ENCODE assay signal across 12 cellular contexts in genomic region chr4:28287837-28288236, GRCh38.
DNase-seq lines count a peak whose midpoint lies in the region; ATAC-seq, FAIRE-seq and TF ChIP-seq lines count a peak whose summit lies in the region.
"Had no signal": no experiment of that assay in that cellular context is flagged by ENCODE, and none has a peak within 500 bp of the region (broad histone marks: within the 10 kb centered on the region; RNA-seq: fewer than 3 reads in every experiment).

No MANE protein-coding gene starts in this region.

- no peak for TF ChIP-seq POLR2A in endothelial cell of umbilical vein (IDR thresholded peaks at IDR 0.05; ENCODE audit: low read depth, low read length)

- intact Hi-C loops in PC-9 (cut with micrococcal nuclease; ENCODE audit: unreplicated experiment): loop anchor here (1.0 to 5.0 kb wide), 3 partner anchors 61 to 148 kb away; no protein-coding TSS in a partner anchor
- intact Hi-C loops in endothelial cell of umbilical vein (cut with micrococcal nuclease): loop anchor here (5.0 kb wide), 1 partner anchor 64 kb away; no protein-coding TSS in a partner anchor
- intact Hi-C loops in Right ventricle myocardium inferior (cut with DNase I): no loop called here

- dilution Hi-C loops in endothelial cell of umbilical vein (cut with MboI; ENCODE audit: extremely low pct_ligation_motif_present, low sequenced_read_pairs): no loop called here

- H3K27me3 ChIP-seq in BJ (ENCODE audit: control insufficient read depth, insufficient read depth, low read length) (no peaks in the 10 kb centered on the region), PC-9 (ENCODE audit: insufficient read depth, low read depth) (no peaks in the 10 kb centered on the region), endothelial cell of umbilical vein (ENCODE audit: control insufficient read depth in 2 of 2, insufficient read depth in 2 of 2, low read length in 2 of 2) (no peaks in the 10 kb centered on the region)

- FAIRE-seq in endothelial cell of umbilical vein (lab: Jason Lieb, UNC): no peak

- H2AFZ ChIP-seq in PC-9 (no peak overlapping the region), endothelial cell of umbilical vein (ENCODE audit: low read depth, low read length) (peak overlapping the region; percentile 2)

- H3K9me2 ChIP-seq in PC-9 (ENCODE audit: insufficient read depth): no peaks in the 10 kb centered on the region

- no peaks in the 10 kb centered on the region for H3K36me3 ChIP-seq in BJ (ENCODE audit: control insufficient read depth, insufficient read depth, low read length)
- no peaks in the 10 kb centered on the region for H3K36me3 ChIP-seq in PC-9 (ENCODE audit: low read depth)
- no peaks in the 10 kb centered on the region for H3K36me3 ChIP-seq in endothelial cell of umbilical vein (ENCODE audit: control insufficient read depth in 2 of 2, extremely low read depth in 1 of 2, insufficient read depth in 2 of 2, low read length in 2 of 2)

- H4K20me1 ChIP-seq in PC-9 (ENCODE audit: insufficient read depth) (no peaks in the 10 kb centered on the region), endothelial cell of umbilical vein (replicated peaks; ENCODE audit: control insufficient read depth, extremely low read depth, insufficient read depth, low read length) (no peaks in the 10 kb centered on the region)

- POLR2A ChIA-PET in BJ (lab: Charles Lee) (interaction anchor here (0.6 to 0.7 kb wide), 2 partner anchors 62 to 228 kb away, joined by 3 to 7 read pairs; no protein-coding TSS in a partner anchor), PC-9 (lab: Charles Lee; ENCODE audit: unreplicated experiment) (no interaction called here), endothelial cell of umbilical vein (lab: Charles Lee) (no interaction called here)

- no peaks in the 10 kb centered on the region for H3K79me2 ChIP-seq in PC-9 (ENCODE audit: low read depth)
- no peaks in the 10 kb centered on the region for H3K79me2 ChIP-seq in endothelial cell of umbilical vein (ENCODE audit: control insufficient read depth, insufficient read depth, low read length)

- H3K4me2 ChIP-seq in PC-9 (0 out of 2 replicates have a peak overlapping the region, but pooled peaks have one; percentile 11), endothelial cell of umbilical vein (ENCODE audit: insufficient read depth, low read length) (no peak overlapping the region)

- no peaks in the 10 kb centered on the region for H3K9me1 ChIP-seq in endothelial cell of umbilical vein (replicated peaks; ENCODE audit: control insufficient read depth, extremely low read depth, insufficient read depth, low read length)

- peaks cover 12% of the 10 kb centered on the region; the same call in 1 of the 2 replicates for H3F3A ChIP-seq in PC-9 (ENCODE audit: insufficient read depth, low read depth)

- no TSS peak for BruUV-seq in PC-9 (replicated peaks; lab: Mats Ljungman, UMichigan)
- BruUV-seq in endothelial cell of umbilical vein (replicated peaks; lab: Mats Ljungman, UMichigan): no TSS peak

- H3K9ac ChIP-seq in endothelial cell of umbilical vein (replicated peaks; ENCODE audit: extremely low read depth, insufficient read depth, low read length): no peak overlapping the region

- CTCF ChIA-PET in BJ (lab: Yijun Ruan, JAX): no interaction called here
- CTCF ChIA-PET in PC-9 (lab: Charles Lee): no interaction called here
- CTCF ChIA-PET in endothelial cell of umbilical vein (lab: Charles Lee): no interaction called here

- peaks cover 14% of the 10 kb centered on the region for H3K4me1 ChIP-seq in PC-9 (replicated peaks; ENCODE audit: insufficient read depth)
- no peaks in the 10 kb centered on the region for H3K4me1 ChIP-seq in endothelial cell of umbilical vein (ENCODE audit: control insufficient read depth, extremely low read depth, insufficient read depth, low read length)

- ATAC-seq in Right ventricle myocardium inferior: no peak

- H3K9me3 ChIP-seq in PC-9 (ENCODE audit: insufficient read depth, low read depth) (peaks cover 5% of the 10 kb centered on the region; the same call in 1 of the 2 replicates), endothelial cell of umbilical vein (replicated peaks; ENCODE audit: control insufficient read depth, insufficient read depth, low read length) (no peaks in the 10 kb centered on the region)

- TF ChIP-seq CTCF in BJ (IDR thresholded peaks at IDR 0.05; ENCODE audit: insufficient read depth, low read depth, low read length) (no peak), PC-9 (conservative IDR thresholded peaks at IDR 0.05) (no peak), endothelial cell of umbilical vein (IDR thresholded peaks at IDR 0.05; ENCODE audit: extremely low read depth in 1 of 2, insufficient read depth in 1 of 2, low read depth in 1 of 2, low read length in 2 of 2) (no peak)

- H3K4me3 ChIP-seq in BJ (ENCODE audit: low read depth, low read length) (no peak overlapping the region), PC-9 (no peak overlapping the region), endothelial cell of umbilical vein (replicated peaks in 1 of 3; ENCODE audit: insufficient read depth in 1 of 3, low read depth in 1 of 3, low read length in 3 of 3) (no peak overlapping the region)

- DNase-seq in BJ (ENCODE audit: low read depth): peak; percentile 100
- DNase-seq in PC-9: peak; percentile 63 to 78
- peak; percentile 63 for DNase-seq in endothelial cell of umbilical vein (ENCODE audit: low read depth, low spot score)
- peak; percentile 88 for DNase-seq in myocyte (ENCODE audit: low read depth)
- DNase-seq in NCI-H774 (lab: John Stamatoyannopoulos, UW): no peak
- no peak for DNase-seq in Right ventricle myocardium inferior (ENCODE audit: missing footprints)
- no peak for DNase-seq in activated naive CD4-positive, alpha-beta T cell (lab: John Stamatoyannopoulos, UW)
- no peak for DNase-seq in DMS 273 (lab: John Stamatoyannopoulos, UW; ENCODE audit: unreplicated experiment)
- DNase-seq: activated CD8-positive, alpha-beta memory T cell treated with anti-CD3 and anti-CD28 coated beads, Interleukin-2, amount 50 U/mL, for 48 hours; Calu3; caudate nucleus; NCI-H2029 treated with DMSO at 0.1 percent for 48 hours had no signal

- H3K27ac ChIP-seq in PC-9: no peak overlapping the region
- peak overlapping the region; percentile 6 for H3K27ac ChIP-seq in endothelial cell of umbilical vein (ENCODE audit: insufficient read depth, low read depth, low read length)

TF ChIP-seq in endothelial cell of umbilical vein, 7 proteins besides CTCF, POLR2A, EP300 and RAD21:
- TF ChIP-seq MYC (IDR thresholded peaks at IDR 0.05; ENCODE audit: low read depth, low read length): no peak
- TF ChIP-seq GATA2 (IDR thresholded peaks at IDR 0.05; ENCODE audit: insufficient read depth, insufficient read length, low read depth, low read length): no peak
- peak; percentile 55 for TF ChIP-seq FOS (IDR thresholded peaks at IDR 0.05; ENCODE audit: borderline replicate concordance, insufficient read depth, low read length)
- no peak for TF ChIP-seq EZH2 (IDR thresholded peaks at IDR 0.05; ENCODE audit: borderline replicate concordance, low read depth, low read length, severe bottlenecking)
- no peak for TF ChIP-seq MAX (IDR thresholded peaks at IDR 0.05; ENCODE audit: insufficient read depth, insufficient read length)

Comparison
In these comparisons a context has a peak if more than half of its experiments do, and no peak if none do; other contexts are left out.
1. DNase-seq: peak in BJ (single experiment), PC-9 (2 of 2), endothelial cell of umbilical vein (single experiment) and myocyte (single experiment); none in NCI-H774 (single experiment), Right ventricle myocardium inferior (single experiment), activated naive CD4-positive, alpha-beta T cell (0 of 4) and DMS 273 (single experiment).